In genomic region chr1:92975551-92976232, GRCh38 we compare ENCODE assay signal across 1 cellular context.
A peak's percentile ranks its signal among the peaks of the same experiment; 100 is the strongest.
TF ChIP-seq lines count a peak whose summit lies in the region.

No MANE protein-coding gene starts in this region.

TF ChIP-seq in GM12878, 131 proteins besides CTCF, POLR2A, EP300 and RAD21 (continued from another document and continues in another):
- TF ChIP-seq, protein P1, sequence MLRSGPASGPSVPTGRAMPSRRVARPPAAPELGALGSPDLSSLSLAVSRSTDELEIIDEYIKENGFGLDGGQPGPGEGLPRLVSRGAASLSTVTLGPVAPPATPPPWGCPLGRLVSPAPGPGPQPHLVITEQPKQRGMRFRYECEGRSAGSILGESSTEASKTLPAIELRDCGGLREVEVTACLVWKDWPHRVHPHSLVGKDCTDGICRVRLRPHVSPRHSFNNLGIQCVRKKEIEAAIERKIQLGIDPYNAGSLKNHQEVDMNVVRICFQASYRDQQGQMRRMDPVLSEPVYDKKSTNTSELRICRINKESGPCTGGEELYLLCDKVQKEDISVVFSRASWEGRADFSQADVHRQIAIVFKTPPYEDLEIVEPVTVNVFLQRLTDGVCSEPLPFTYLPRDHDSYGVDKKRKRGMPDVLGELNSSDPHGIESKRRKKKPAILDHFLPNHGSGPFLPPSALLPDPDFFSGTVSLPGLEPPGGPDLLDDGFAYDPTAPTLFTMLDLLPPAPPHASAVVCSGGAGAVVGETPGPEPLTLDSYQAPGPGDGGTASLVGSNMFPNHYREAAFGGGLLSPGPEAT (IDR thresholded peaks at IDR 0.05; ENCODE audit: low read depth) = peak; percentile 92
- TF ChIP-seq MXI1 (IDR thresholded peaks at IDR 0.05; ENCODE audit: low read depth, low read length) (peak; percentile 34; the same call in 1 of the 2 replicates), MEF2A (IDR thresholded peaks at IDR 0.05; ENCODE audit: insufficient read depth, low read depth, low read length) (peak; percentile 71; the same call in 1 of the 2 replicates), NFYA (IDR thresholded peaks at IDR 0.05; ENCODE audit: borderline replicate concordance, low read depth, low read length) (no peak), ZBTB33 (IDR thresholded peaks at IDR 0.05) (no peak), ZBTB11 (CRISPR knock-in tag; IDR thresholded peaks at IDR 0.05) (no peak), SRF (IDR thresholded peaks at IDR 0.05; ENCODE audit: low read depth in 2 of 2, low read length in 2 of 2) (0 out of 4 replicates have a peak, but pooled peaks of 1 of the 2 experiments have one; percentile 51), FOXK2 (IDR thresholded peaks at IDR 0.05) (no peak), RCOR1 (conservative IDR thresholded peaks at IDR 0.05; ENCODE audit: low read depth, low read length) (peak; percentile 81; the same call in 1 of the 2 replicates), ZZZ3 (IDR thresholded peaks at IDR 0.05; ENCODE audit: control insufficient read depth, insufficient read length, low read depth) (no peak), BACH1 (IDR thresholded peaks at IDR 0.05; ENCODE audit: borderline replicate concordance) (peak; percentile 76; the same call in 1 of the 2 replicates), EGR1 (IDR thresholded peaks at IDR 0.05; ENCODE audit: borderline replicate concordance in 1 of 2, low read depth in 2 of 2, low read length in 2 of 2) (peak in 1 of 2 experiments; percentile 22; a peak in 1 of 3 replicates), STAT1 (conservative IDR thresholded peaks at IDR 0.05) (no peak), STAT3 (IDR thresholded peaks at IDR 0.05; ENCODE audit: low read depth, low read length) (0 out of 2 replicates have a peak, but pooled peaks have one; percentile 44), ZNF622 (IDR thresholded peaks at IDR 0.05) (no peak), ETV6 (conservative IDR thresholded peaks at IDR 0.05 in 1 of 2, IDR thresholded peaks at IDR 0.05 in 1 of 2; ENCODE audit: borderline replicate concordance in 1 of 2, low read depth in 1 of 2) (peak in 1 of 2 experiments; percentile 69; a peak in 1 of 4 replicates), SUPT20H (IDR thresholded peaks at IDR 0.05; ENCODE audit: borderline replicate concordance, control insufficient read depth, low read depth, low read length) (no peak), NR2C1 (IDR thresholded peaks at IDR 0.05) (no peak), ZNF24 (IDR thresholded peaks at IDR 0.05) (no peak), CHD1 (IDR thresholded peaks at IDR 0.05; ENCODE audit: low read depth, low read length) (no peak), YY1 (IDR thresholded peaks at IDR 0.05; ENCODE audit: low read depth, low read length) (0 out of 2 replicates have a peak, but pooled peaks have one; percentile 1), MTA2 (IDR thresholded peaks at IDR 0.05; ENCODE audit: low read depth) (peak; percentile 92), HCFC1 (IDR thresholded peaks at IDR 0.05; ENCODE audit: low read length) (no peak), NBN (IDR thresholded peaks at IDR 0.05) (peak; percentile 93), IRF5 (IDR thresholded peaks at IDR 0.05; ENCODE audit: borderline replicate concordance) (no peak), POLR2AphosphoS5 (IDR thresholded peaks at IDR 0.05; ENCODE audit: low read length) (peak; percentile 35; the same call in 1 of the 2 replicates), CBX5 (IDR thresholded peaks at IDR 0.05; ENCODE audit: low read depth) (no peak), RAD51 (IDR thresholded peaks at IDR 0.05) (peak; percentile 97), RFX5 (IDR thresholded peaks at IDR 0.05; ENCODE audit: low read depth, low read length) (no peak), CHD2 (IDR thresholded peaks at IDR 0.05; ENCODE audit: borderline replicate concordance, low read depth, low read length) (peak; percentile 61; the same call in 1 of the 2 replicates), RELA (IDR thresholded peaks at IDR 0.05; ENCODE audit: borderline replicate concordance, partially characterized antibody) (no peak), HDAC2 (IDR thresholded peaks at IDR 0.05) (no peak), NFXL1 (IDR thresholded peaks at IDR 0.05; ENCODE audit: borderline replicate concordance) (no peak), ZNF384 (IDR thresholded peaks at IDR 0.05; ENCODE audit: borderline replicate concordance, low read depth, low read length) (no peak), KAT2A (conservative IDR thresholded peaks at IDR 0.05; ENCODE audit: control insufficient read depth, low read depth, low read length) (no peak), NKRF (conservative IDR thresholded peaks at IDR 0.05) (no peak)
- TF ChIP-seq, protein P2, sequence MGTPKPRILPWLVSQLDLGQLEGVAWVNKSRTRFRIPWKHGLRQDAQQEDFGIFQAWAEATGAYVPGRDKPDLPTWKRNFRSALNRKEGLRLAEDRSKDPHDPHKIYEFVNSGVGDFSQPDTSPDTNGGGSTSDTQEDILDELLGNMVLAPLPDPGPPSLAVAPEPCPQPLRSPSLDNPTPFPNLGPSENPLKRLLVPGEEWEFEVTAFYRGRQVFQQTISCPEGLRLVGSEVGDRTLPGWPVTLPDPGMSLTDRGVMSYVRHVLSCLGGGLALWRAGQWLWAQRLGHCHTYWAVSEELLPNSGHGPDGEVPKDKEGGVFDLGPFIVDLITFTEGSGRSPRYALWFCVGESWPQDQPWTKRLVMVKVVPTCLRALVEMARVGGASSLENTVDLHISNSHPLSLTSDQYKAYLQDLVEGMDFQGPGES (IDR thresholded peaks at IDR 0.05) = no peak
- TF ChIP-seq, protein P3, sequence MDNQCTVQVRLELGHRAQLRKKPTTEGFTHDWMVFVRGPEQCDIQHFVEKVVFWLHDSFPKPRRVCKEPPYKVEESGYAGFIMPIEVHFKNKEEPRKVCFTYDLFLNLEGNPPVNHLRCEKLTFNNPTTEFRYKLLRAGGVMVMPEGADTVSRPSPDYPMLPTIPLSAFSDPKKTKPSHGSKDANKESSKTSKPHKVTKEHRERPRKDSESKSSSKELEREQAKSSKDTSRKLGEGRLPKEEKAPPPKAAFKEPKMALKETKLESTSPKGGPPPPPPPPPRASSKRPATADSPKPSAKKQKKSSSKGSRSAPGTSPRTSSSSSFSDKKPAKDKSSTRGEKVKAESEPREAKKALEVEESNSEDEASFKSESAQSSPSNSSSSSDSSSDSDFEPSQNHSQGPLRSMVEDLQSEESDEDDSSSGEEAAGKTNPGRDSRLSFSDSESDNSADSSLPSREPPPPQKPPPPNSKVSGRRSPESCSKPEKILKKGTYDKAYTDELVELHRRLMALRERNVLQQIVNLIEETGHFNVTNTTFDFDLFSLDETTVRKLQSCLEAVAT (IDR thresholded peaks at IDR 0.05) = peak; percentile 91
- TF ChIP-seq, protein P4, sequence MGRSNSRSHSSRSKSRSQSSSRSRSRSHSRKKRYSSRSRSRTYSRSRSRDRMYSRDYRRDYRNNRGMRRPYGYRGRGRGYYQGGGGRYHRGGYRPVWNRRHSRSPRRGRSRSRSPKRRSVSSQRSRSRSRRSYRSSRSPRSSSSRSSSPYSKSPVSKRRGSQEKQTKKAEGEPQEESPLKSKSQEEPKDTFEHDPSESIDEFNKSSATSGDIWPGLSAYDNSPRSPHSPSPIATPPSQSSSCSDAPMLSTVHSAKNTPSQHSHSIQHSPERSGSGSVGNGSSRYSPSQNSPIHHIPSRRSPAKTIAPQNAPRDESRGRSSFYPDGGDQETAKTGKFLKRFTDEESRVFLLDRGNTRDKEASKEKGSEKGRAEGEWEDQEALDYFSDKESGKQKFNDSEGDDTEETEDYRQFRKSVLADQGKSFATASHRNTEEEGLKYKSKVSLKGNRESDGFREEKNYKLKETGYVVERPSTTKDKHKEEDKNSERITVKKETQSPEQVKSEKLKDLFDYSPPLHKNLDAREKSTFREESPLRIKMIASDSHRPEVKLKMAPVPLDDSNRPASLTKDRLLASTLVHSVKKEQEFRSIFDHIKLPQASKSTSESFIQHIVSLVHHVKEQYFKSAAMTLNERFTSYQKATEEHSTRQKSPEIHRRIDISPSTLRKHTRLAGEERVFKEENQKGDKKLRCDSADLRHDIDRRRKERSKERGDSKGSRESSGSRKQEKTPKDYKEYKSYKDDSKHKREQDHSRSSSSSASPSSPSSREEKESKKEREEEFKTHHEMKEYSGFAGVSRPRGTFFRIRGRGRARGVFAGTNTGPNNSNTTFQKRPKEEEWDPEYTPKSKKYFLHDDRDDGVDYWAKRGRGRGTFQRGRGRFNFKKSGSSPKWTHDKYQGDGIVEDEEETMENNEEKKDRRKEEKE (IDR thresholded peaks at IDR 0.05) = no peak
- TF ChIP-seq, protein P5, sequence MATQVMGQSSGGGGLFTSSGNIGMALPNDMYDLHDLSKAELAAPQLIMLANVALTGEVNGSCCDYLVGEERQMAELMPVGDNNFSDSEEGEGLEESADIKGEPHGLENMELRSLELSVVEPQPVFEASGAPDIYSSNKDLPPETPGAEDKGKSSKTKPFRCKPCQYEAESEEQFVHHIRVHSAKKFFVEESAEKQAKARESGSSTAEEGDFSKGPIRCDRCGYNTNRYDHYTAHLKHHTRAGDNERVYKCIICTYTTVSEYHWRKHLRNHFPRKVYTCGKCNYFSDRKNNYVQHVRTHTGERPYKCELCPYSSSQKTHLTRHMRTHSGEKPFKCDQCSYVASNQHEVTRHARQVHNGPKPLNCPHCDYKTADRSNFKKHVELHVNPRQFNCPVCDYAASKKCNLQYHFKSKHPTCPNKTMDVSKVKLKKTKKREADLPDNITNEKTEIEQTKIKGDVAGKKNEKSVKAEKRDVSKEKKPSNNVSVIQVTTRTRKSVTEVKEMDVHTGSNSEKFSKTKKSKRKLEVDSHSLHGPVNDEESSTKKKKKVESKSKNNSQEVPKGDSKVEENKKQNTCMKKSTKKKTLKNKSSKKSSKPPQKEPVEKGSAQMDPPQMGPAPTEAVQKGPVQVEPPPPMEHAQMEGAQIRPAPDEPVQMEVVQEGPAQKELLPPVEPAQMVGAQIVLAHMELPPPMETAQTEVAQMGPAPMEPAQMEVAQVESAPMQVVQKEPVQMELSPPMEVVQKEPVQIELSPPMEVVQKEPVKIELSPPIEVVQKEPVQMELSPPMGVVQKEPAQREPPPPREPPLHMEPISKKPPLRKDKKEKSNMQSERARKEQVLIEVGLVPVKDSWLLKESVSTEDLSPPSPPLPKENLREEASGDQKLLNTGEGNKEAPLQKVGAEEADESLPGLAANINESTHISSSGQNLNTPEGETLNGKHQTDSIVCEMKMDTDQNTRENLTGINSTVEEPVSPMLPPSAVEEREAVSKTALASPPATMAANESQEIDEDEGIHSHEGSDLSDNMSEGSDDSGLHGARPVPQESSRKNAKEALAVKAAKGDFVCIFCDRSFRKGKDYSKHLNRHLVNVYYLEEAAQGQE (IDR thresholded peaks at IDR 0.05; ENCODE audit: low read depth, low read length) = no peak
